28 cellular contexts compared by ENCODE assay signal in the genomic region with DNA sequence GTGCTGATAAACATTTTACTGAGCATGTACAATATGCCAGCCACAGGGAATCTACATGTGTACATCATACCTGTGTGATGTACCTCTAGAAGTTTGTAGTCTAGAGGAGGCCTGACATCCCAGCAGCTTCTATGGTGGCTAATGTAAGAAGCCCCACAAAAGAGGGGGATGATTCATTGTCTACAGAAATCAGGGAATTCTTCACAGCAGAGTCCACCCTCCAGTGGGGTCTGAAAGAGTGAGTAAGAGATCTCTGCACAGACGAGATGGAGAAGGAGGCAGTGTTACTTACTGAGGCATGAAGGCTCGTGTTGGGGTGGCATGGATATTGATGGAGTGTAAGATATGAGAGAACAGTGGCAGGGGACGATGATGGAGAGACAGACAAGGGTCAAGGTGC.
"Had no signal": no experiment of that assay in that cellular context is flagged by ENCODE, and none has a peak within 500 bp of the region (broad histone marks: within the 10 kb centered on the region; RNA-seq: fewer than 3 reads in every experiment).

No MANE protein-coding gene starts in this region.

- H3K27ac ChIP-seq: sigmoid colon, transverse colon, vagina, VCaP had no signal

- H3K9me3 Mint-ChIP-seq: activated CD4-positive, alpha-beta T cell treated with anti-CD3 and anti-CD28 coated beads, Interleukin-2, amount 10 ng/mL, durations not matched to agents 24 days and 14 days; activated CD8-positive, alpha-beta T cell treated with anti-CD3 and anti-CD28 coated beads for 36 hours; neural crest cell; stimulated activated naive B cell treated with anti-CD40 and anti-IgM and Interleukin-4, amounts not matched to agents 10 μg/mL and 1 μg/mL and 100 μg/mL, for 72 hours had no signal

- H3K36me3 ChIP-seq: sigmoid colon, transverse colon, vagina had no signal

- H3K27me3 ChIP-seq: sigmoid colon, transverse colon, vagina had no signal

- H3K36me3 Mint-ChIP-seq: activated naive CD4-positive, alpha-beta T cell treated with anti-CD3 and anti-CD28 coated beads, Interleukin-2, amount 50 U/mL, for 24 hours; memory B cell; stimulated activated naive B cell treated with anti-CD40 and anti-IgM and Interleukin-4, amounts not matched to agents 10 μg/mL and 1 μg/mL and 100 μg/mL, for 72 hours had no signal

- DNase-seq: activated CD4-positive, alpha-beta T cell treated with anti-CD3 and anti-CD28 coated beads, Interleukin-2, amount 10 ng/mL, durations not matched to agents 24 days and 14 days; activated CD8-positive, alpha-beta memory T cell treated with anti-CD3 and anti-CD28 coated beads, Interleukin-2, amount 10 ng/mL, durations not matched to agents 7 days and 5 days; activated CD8-positive, alpha-beta T cell treated with anti-CD3 and anti-CD28 coated beads for 36 hours; activated gamma-delta T cell; activated T-cell treated with anti-CD3 and anti-CD28 coated beads for 4 hours; aorta; cerebellar nuclear complex; erythroblast; glutamatergic neuron; hippocampal formation; left cardiac atrium; naive thymus-derived CD4-positive, alpha-beta T cell; occipital lobe; posterior cingulate gyrus; sigmoid colon; stimulated activated CD4-positive, alpha-beta T cell treated with anti-CD3 and anti-CD28 coated beads, Interleukin-15, amount 100 ng/mL, for 24 hours; stimulated activated naive B cell treated with anti-CD40 and anti-IgM and Interleukin-4, amounts not matched to agents 10 μg/mL and 1 μg/mL and 100 μg/mL, for 72 hours; T-helper 2 cell; transverse colon had no signal

- H3K9me3 ChIP-seq: sigmoid colon, transverse colon, vagina had no signal

- H3K4me2 ChIP-seq: smooth muscle cell had no signal

- H3K27me3 Mint-ChIP-seq: activated CD8-positive, alpha-beta T cell treated with anti-CD3 and anti-CD28 coated beads for 36 hours; activated naive CD4-positive, alpha-beta T cell treated with anti-CD3 and anti-CD28 coated beads, Interleukin-2, amount 50 U/mL, for 24 hours had no signal

- FAIRE-seq: endometrium, frontal cortex had no signal

- ATAC-seq: activated CD4-positive, CD25-positive, alpha-beta regulatory T cell treated with anti-CD3 and anti-CD28 coated beads, Interleukin-2, amount 50 U/mL, for 24 hours; activated CD8-positive, alpha-beta memory T cell treated with anti-CD3 and anti-CD28 coated beads, Interleukin-2, amount 10 ng/mL, durations not matched to agents 7 days and 5 days; activated CD8-positive, alpha-beta T cell treated with anti-CD3 and anti-CD28 coated beads for 36 hours; left cardiac atrium; naive thymus-derived CD4-positive, alpha-beta T cell; stimulated activated naive B cell treated with anti-CD40 and anti-IgM and Interleukin-4, amounts not matched to agents 10 μg/mL and 1 μg/mL and 100 μg/mL, for 72 hours had no signal

- H3K27ac Mint-ChIP-seq: activated CD4-positive, alpha-beta T cell treated with anti-CD3 and anti-CD28 coated beads, Interleukin-2, amount 10 ng/mL, durations not matched to agents 24 days and 14 days; activated CD8-positive, alpha-beta memory T cell treated with anti-CD3 and anti-CD28 coated beads, Interleukin-2, amount 10 ng/mL, durations not matched to agents 7 days and 5 days; activated CD8-positive, alpha-beta T cell treated with anti-CD3 and anti-CD28 coated beads for 36 hours; activated naive CD4-positive, alpha-beta T cell treated with anti-CD3 and anti-CD28 coated beads, Interleukin-2, amount 50 U/mL, for 24 hours; memory B cell; naive thymus-derived CD4-positive, alpha-beta T cell; stimulated activated naive B cell treated with anti-CD40 and anti-IgM and Interleukin-4, amounts not matched to agents 10 μg/mL and 1 μg/mL and 100 μg/mL, for 72 hours had no signal

- H3K4me3 Mint-ChIP-seq: activated CD4-positive, alpha-beta T cell treated with anti-CD3 and anti-CD28 coated beads, Interleukin-2, amount 10 ng/mL, durations not matched to agents 24 days and 14 days; activated CD8-positive, alpha-beta memory T cell treated with anti-CD3 and anti-CD28 coated beads, Interleukin-2, amount 10 ng/mL, durations not matched to agents 7 days and 5 days; activated CD8-positive, alpha-beta T cell treated with anti-CD3 and anti-CD28 coated beads for 36 hours; activated naive CD4-positive, alpha-beta T cell treated with anti-CD3 and anti-CD28 coated beads, Interleukin-2, amount 50 U/mL, for 24 hours; memory B cell; naive thymus-derived CD4-positive, alpha-beta T cell; neural crest cell; stimulated activated naive B cell treated with anti-CD40 and anti-IgM and Interleukin-4, amounts not matched to agents 10 μg/mL and 1 μg/mL and 100 μg/mL, for 72 hours had no signal

- H3K4me3 ChIP-seq: sigmoid colon, smooth muscle cell, transverse colon, vagina had no signal

- H3K4me1 Mint-ChIP-seq: activated CD8-positive, alpha-beta memory T cell treated with anti-CD3 and anti-CD28 coated beads, Interleukin-2, amount 10 ng/mL, durations not matched to agents 7 days and 5 days; activated naive CD4-positive, alpha-beta T cell treated with anti-CD3 and anti-CD28 coated beads, Interleukin-2, amount 50 U/mL, for 24 hours; memory B cell; neural crest cell; stimulated activated naive B cell treated with anti-CD40 and anti-IgM and Interleukin-4, amounts not matched to agents 10 μg/mL and 1 μg/mL and 100 μg/mL, for 72 hours had no signal
